18 cellular contexts compared by ENCODE assay signal in the genomic region with DNA sequence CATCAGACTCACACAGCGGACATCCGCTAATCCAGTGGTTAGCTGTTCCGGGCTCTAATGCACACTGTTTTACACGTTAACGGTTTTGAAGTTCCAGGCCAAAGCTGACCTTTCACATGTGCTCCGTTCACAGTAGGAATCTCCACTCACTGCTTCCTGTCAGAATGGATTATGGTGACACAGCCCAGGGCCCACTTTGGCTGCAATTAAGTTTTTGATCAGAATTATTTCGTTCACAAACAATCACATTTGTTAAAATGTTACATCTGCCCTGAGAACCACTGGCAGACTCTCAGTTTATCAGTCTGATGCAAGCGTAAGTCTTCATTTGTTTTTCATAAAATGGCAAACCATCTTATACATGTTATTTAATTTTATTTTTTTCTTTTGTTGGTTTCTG. TPM values are rescaled to one million over a fixed set of nuclear protein-coding genes. Genes with fewer than 3 reads are reported as not detected.
A peak's percentile ranks its signal among the peaks of the same experiment; 100 is the strongest.
DNase-seq lines count a peak whose midpoint lies in the region; ATAC-seq, FAIRE-seq and TF ChIP-seq lines count a peak whose summit lies in the region.
"Had no signal": no experiment of that assay in that cellular context is flagged by ENCODE, and none has a peak within 500 bp of the region (broad histone marks: within the 10 kb centered on the region; RNA-seq: fewer than 3 reads in every experiment).

No MANE protein-coding gene starts in this region.

- no peaks in the 10 kb centered on the region for H3K27me3 ChIP-seq in Karpas-422 (ENCODE audit: low read length)
- H3K27me3 ChIP-seq in adipocyte (replicated peaks; ENCODE audit: control insufficient read depth, insufficient read depth, low read length), result no peaks in the 10 kb centered on the region
- H3K27me3 ChIP-seq in neural progenitor cell, result no peaks in the 10 kb centered on the region
- H3K27me3 ChIP-seq in prostate gland (replicated peaks; ENCODE audit: insufficient read depth), result no peaks in the 10 kb centered on the region
- H3K27me3 ChIP-seq: BLaER1 treated with 17β-estradiol and CSF1 and Interleukin-3, amounts not matched to agents 10 nM and 100 nM had no signal

- no peak for ATAC-seq in A549
- ATAC-seq: CD8-positive, alpha-beta T cell; GM23338 had no signal

- H3K27ac ChIP-seq in A549 (no peak overlapping the region), Karpas-422 (ENCODE audit: low read length) (peak overlapping the region; percentile 97), neural progenitor cell (no peak overlapping the region), coronary artery (no peak overlapping the region), prostate gland (no peak overlapping the region)
- H3K27ac ChIP-seq: 22Rv1; BLaER1 treated with 17β-estradiol and CSF1 and Interleukin-3, amounts not matched to agents 10 nM and 100 nM had no signal

- H3K4me3 ChIP-seq in A549 (no peak overlapping the region), Karpas-422 (ENCODE audit: low read length) (no peak overlapping the region), adipocyte (ENCODE audit: low read length) (no peak overlapping the region), neural progenitor cell (no peak overlapping the region), coronary artery (no peak overlapping the region), prostate gland (no peak overlapping the region)
- H3K4me3 ChIP-seq: BLaER1 treated with 17β-estradiol and CSF1 and Interleukin-3, amounts not matched to agents 10 nM and 100 nM; GM23338 had no signal

- H3K79me2 ChIP-seq in Karpas-422 (ENCODE audit: low read length) (peaks cover 17% of the 10 kb centered on the region), neural progenitor cell (ENCODE audit: low read depth) (no peaks in the 10 kb centered on the region)

- H3K27ac Mint-ChIP-seq in neural progenitor cell, result no peak overlapping the region
- H3K27ac Mint-ChIP-seq: CD8-positive, alpha-beta T cell; GM23338 had no signal

- peak; percentile 23 for FAIRE-seq in A549 (lab: Jason Lieb, UNC)
- FAIRE-seq: H54, HTR-8/SVneo had no signal

- TF ChIP-seq POLR2A in A549 (IDR thresholded peaks at IDR 0.05; ENCODE audit: low read length) (no peak), prostate gland (IDR thresholded peaks at IDR 0.05) (no peak)

- CTCF ChIA-PET in A549 (lab: Yijun Ruan, JAX), result interaction anchor here (0.9 to 2.3 kb wide), 2 partner anchors 8 to 11 kb away, joined by 3 to 7 read pairs; no protein-coding TSS in a partner anchor

- H3K9ac ChIP-seq in Karpas-422 (ENCODE audit: low read length) (no peak overlapping the region), adipocyte (ENCODE audit: low read length) (no peak overlapping the region), neural progenitor cell (no peak overlapping the region)
- H3K9ac ChIP-seq: BLaER1 treated with 17β-estradiol and CSF1 and Interleukin-3, amounts not matched to agents 10 nM and 100 nM had no signal

- POLR2A ChIA-PET in A549 (lab: Yijun Ruan, JAX), result no interaction called here

- H3K27me3 Mint-ChIP-seq in neural progenitor cell (ENCODE audit: insufficient read depth, low read depth), result no peaks in the 10 kb centered on the region

- peaks cover 8% of the 10 kb centered on the region for H3K4me1 Mint-ChIP-seq in neural progenitor cell

- no peak for TF ChIP-seq EP300 in A549 (IDR thresholded peaks at IDR 0.05)

- no peak for DNase-seq in A549 (ENCODE audit: low read depth in 1 of 2, low spot score in 1 of 2)
- no peak for DNase-seq in Karpas-422
- peak; percentile 36 for DNase-seq in adipocyte (ENCODE audit: low read depth)
- DNase-seq in neural progenitor cell (ENCODE audit: low spot score), result peak; percentile 32
- DNase-seq in NCI-H2227 treated with DMSO at 0.1 percent for 48 hours (lab: John Stamatoyannopoulos, UW), result no peak
- DNase-seq in coronary artery (ENCODE audit: low spot score), result no peak
- DNase-seq in prostate gland (ENCODE audit: low spot score), result no peak
- DNase-seq: Calu3; CD8-positive, alpha-beta T cell; DMS79 treated with DMSO at 0.1 percent for 48 hours; GF-D8; HCEC 1CT; IMR-90 had no signal

- intact Hi-C loops in prostate gland (cut with DNase I), result no loop called here

- no peak overlapping the region for H3K4me3 Mint-ChIP-seq in neural progenitor cell
- H3K4me3 Mint-ChIP-seq: CD8-positive, alpha-beta T cell; GM23338 had no signal

- no peaks in the 10 kb centered on the region for H3K9me3 Mint-ChIP-seq in neural progenitor cell
- H3K9me3 Mint-ChIP-seq: CD8-positive, alpha-beta T cell; GM23338 had no signal

- H3K36me3 ChIP-seq in Karpas-422 (ENCODE audit: insufficient read depth, low read length), result peaks cover 33% of the 10 kb centered on the region
- peaks cover 15% of the 10 kb centered on the region for H3K36me3 ChIP-seq in adipocyte (ENCODE audit: control insufficient read depth, insufficient read depth, low read length, severe bottlenecking)
- H3K36me3 ChIP-seq in neural progenitor cell, result no peaks in the 10 kb centered on the region
- no peaks in the 10 kb centered on the region for H3K36me3 ChIP-seq in prostate gland

- H4K20me1 ChIP-seq in Karpas-422 (ENCODE audit: insufficient read depth, low read depth, low read length) (no peaks in the 10 kb centered on the region), neural progenitor cell (ENCODE audit: low read depth) (no peaks in the 10 kb centered on the region)

- peaks cover 8% of the 10 kb centered on the region for H3K36me3 Mint-ChIP-seq in neural progenitor cell

- H3K4me1 ChIP-seq in A549 (no peaks in the 10 kb centered on the region), Karpas-422 (ENCODE audit: low read length) (peaks cover 74% of the 10 kb centered on the region), adipocyte (ENCODE audit: control insufficient read depth, insufficient read depth, low read length) (peaks cover 6% of the 10 kb centered on the region), neural progenitor cell (peaks cover 23% of the 10 kb centered on the region), prostate gland (replicated peaks) (no peaks in the 10 kb centered on the region)

- H3K4me2 ChIP-seq in A549, result no peak overlapping the region
- peak overlapping the region; percentile 23 for H3K4me2 ChIP-seq in Karpas-422 (ENCODE audit: low read depth, low read length, poor library complexity, severe bottlenecking)
- peak overlapping the region; percentile 54 for H3K4me2 ChIP-seq in neural progenitor cell
- H3K4me2 ChIP-seq: BLaER1 treated with 17β-estradiol and CSF1 and Interleukin-3, amounts not matched to agents 10 nM and 100 nM; GM23338 had no signal

- TF ChIP-seq RAD21 in A549 (conservative IDR thresholded peaks at IDR 0.05 in 1 of 2, IDR thresholded peaks at IDR 0.05 in 1 of 2), result no peak

- TF ChIP-seq CTCF in A549 (IDR thresholded peaks at IDR 0.05), result no peak
- TF ChIP-seq CTCF in neural progenitor cell (IDR thresholded peaks at IDR 0.05), result no peak
- no peak for TF ChIP-seq CTCF in coronary artery (IDR thresholded peaks at IDR 0.05)
- no peak for TF ChIP-seq CTCF in prostate gland (IDR thresholded peaks at IDR 0.05)

- no peak overlapping the region for H2AFZ ChIP-seq in Karpas-422 (ENCODE audit: low read length)
- H2AFZ ChIP-seq in neural progenitor cell (replicated peaks), result no peak overlapping the region
- H2AFZ ChIP-seq: GM23338 had no signal

- H3K9me2 ChIP-seq in Karpas-422 (replicated peaks; ENCODE audit: insufficient read depth, low read length), result no peaks in the 10 kb centered on the region

- no peaks in the 10 kb centered on the region for H3K9me3 ChIP-seq in A549
- no peaks in the 10 kb centered on the region for H3K9me3 ChIP-seq in Karpas-422 (ENCODE audit: low read length)
- H3K9me3 ChIP-seq in adipocyte (ENCODE audit: control insufficient read depth, low read length), result no peaks in the 10 kb centered on the region
- no peaks in the 10 kb centered on the region for H3K9me3 ChIP-seq in neural progenitor cell (ENCODE audit: low read depth)
- H3K9me3 ChIP-seq in prostate gland, result no peaks in the 10 kb centered on the region
- H3K9me3 ChIP-seq: BLaER1 treated with 17β-estradiol and CSF1 and Interleukin-3, amounts not matched to agents 10 nM and 100 nM had no signal

- WGBS in A549 (ENCODE audit: missing lambda C conversion rate), result 95% methylated on average over 8 of the region's 8 CpGs
- 93% methylated on average over 8 of the region's 8 CpGs for WGBS in prostate gland

- peaks cover 9% of the 10 kb centered on the region for H3F3A ChIP-seq in neural progenitor cell (ENCODE audit: low read depth)

TF ChIP-seq in A549, 52 proteins besides CTCF, POLR2A, EP300 and RAD21 (continues in another document):
- TF ChIP-seq MAFK (IDR thresholded peaks at IDR 0.05; ENCODE audit: partially characterized antibody) (no peak), RCOR1 (IDR thresholded peaks at IDR 0.05; ENCODE audit: low read depth, low read length) (no peak), SREBF2 (IDR thresholded peaks at IDR 0.05) (no peak), SMC3 (IDR thresholded peaks at IDR 0.05) (no peak), CHD2 (IDR thresholded peaks at IDR 0.05; ENCODE audit: low read length, partially characterized antibody) (no peak)
- TF ChIP-seq, protein P1, sequence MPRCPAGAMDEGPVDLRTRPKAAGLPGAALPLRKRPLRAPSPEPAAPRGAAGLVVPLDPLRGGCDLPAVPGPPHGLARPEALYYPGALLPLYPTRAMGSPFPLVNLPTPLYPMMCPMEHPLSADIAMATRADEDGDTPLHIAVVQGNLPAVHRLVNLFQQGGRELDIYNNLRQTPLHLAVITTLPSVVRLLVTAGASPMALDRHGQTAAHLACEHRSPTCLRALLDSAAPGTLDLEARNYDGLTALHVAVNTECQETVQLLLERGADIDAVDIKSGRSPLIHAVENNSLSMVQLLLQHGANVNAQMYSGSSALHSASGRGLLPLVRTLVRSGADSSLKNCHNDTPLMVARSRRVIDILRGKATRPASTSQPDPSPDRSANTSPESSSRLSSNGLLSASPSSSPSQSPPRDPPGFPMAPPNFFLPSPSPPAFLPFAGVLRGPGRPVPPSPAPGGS (IDR thresholded peaks at IDR 0.05), result no peak

RNA-seq across cellular contexts. Expression of a gene that starts 30.2 kb away (rescaled TPM):
- polyA plus RNA-seq in A549 (2011; rRNA removed) (0.74 and 1.2 TPM in 2 replicates), A549 (2017; fragmentation: RNase III; extraction: RNeasy Plus Mini Kit Qiagen cat#74134 plus additional on column Dnase treatment) (0.22 to 0.62 TPM (median 0.41 TPM) in 3 replicates)
- polyA plus RNA-seq in A549 (2012; cell fraction: cytosol; rRNA removed), result 0.67 and 0.82 TPM in 2 replicates
- polyA plus RNA-seq in A549 (2012; cell fraction: nucleus; rRNA removed), result 1.4 and 2.1 TPM in 2 replicates
- polyA minus RNA-seq in A549 (2011; rRNA and poly(A)+ RNA removed), result 1.9 and 2.0 TPM in 2 replicates
- total RNA-seq in Karpas-422 (2014; rRNA removed; shearing (Covaris generic); ENCODE audit: low replicate concordance), result not detected in 2 replicates
- total RNA-seq in neural progenitor cell (ENCODE audit: low replicate concordance) (0.19 TPM in 1 of 2 replicates, not detected in the other), prostate gland (1 to 10 TPM in 1 of 2 donors, not detected in 1; 3.2 TPM)
- total RNA-seq: GM23338 had no signal

RNA-seq across cellular contexts. Expression of a gene that starts 32.6 kb away (rescaled TPM):
- polyA plus RNA-seq in A549 (2011; rRNA removed) (13.3 and 13.6 TPM in 2 replicates), A549 (2017; fragmentation: RNase III; extraction: RNeasy Plus Mini Kit Qiagen cat#74134 plus additional on column Dnase treatment) (9.5 to 10.9 TPM (median 10.2 TPM) in 3 replicates)
- 8.2 and 9.2 TPM in 2 replicates for polyA plus RNA-seq in A549 (2012; cell fraction: cytosol; rRNA removed)
- 4.4 and 7.0 TPM in 2 replicates for polyA plus RNA-seq in A549 (2012; cell fraction: nucleus; rRNA removed)
- polyA minus RNA-seq in A549 (2011; rRNA and poly(A)+ RNA removed), result 4.2 and 4.8 TPM in 2 replicates
- 10.4 and 14.4 TPM in 2 replicates for total RNA-seq in Karpas-422 (2014; rRNA removed; shearing (Covaris generic); ENCODE audit: low replicate concordance)
- total RNA-seq in neural progenitor cell (ENCODE audit: low replicate concordance) (2.2 and 5.0 TPM in 2 replicates), prostate gland (1 to 10 TPM; 7.4 to 9.4 TPM)

Comparison
In these comparisons a context has a peak if more than half of its experiments do, and no peak if none do; other contexts are left out.
1. DNase-seq: peak in adipocyte (single experiment) and neural progenitor cell (single experiment); none in A549 (0 of 2), Karpas-422 (single experiment), NCI-H2227 treated with DMSO at 0.1 percent for 48 hours (single experiment), coronary artery (single experiment) and prostate gland (single experiment).